Comparison of ENCODE assay signal across 8 cellular contexts in genomic region chr12:93441111-93441616, GRCh38. TPM values are rescaled to one million over a fixed set of nuclear protein-coding genes. Genes with fewer than 3 reads are reported as not detected.
DNase-seq lines count a peak whose midpoint lies in the region; TF ChIP-seq lines count a peak whose summit lies in the region.

No MANE protein-coding gene starts in this region.

- no peaks in the 10 kb centered on the region for H3K36me3 ChIP-seq in OCI-LY3 (replicated peaks; ENCODE audit: low read depth, low read length)
- no peaks in the 10 kb centered on the region for H3K36me3 ChIP-seq in trophoblast cell (ENCODE audit: control insufficient read depth in 1 of 2, insufficient read depth in 2 of 2, low read length in 2 of 2)

- peak overlapping the region; percentile 96 for H3K9ac ChIP-seq in OCI-LY3 (ENCODE audit: low read length)
- H3K9ac ChIP-seq in trophoblast cell (ENCODE audit: low read length), result peak overlapping the region; percentile 85

- no CpG with 5 or more reads among the region's 55 CpGs for WGBS in trophoblast cell (ENCODE audit: extremely low coverage, insufficient coverage, insufficient read length)

- H3K14ac ChIP-seq in trophoblast cell (ENCODE audit: low read length), result peak overlapping the region; percentile 99

- peak overlapping the region; percentile 97 for H3K18ac ChIP-seq in trophoblast cell (ENCODE audit: low read length)

- H3K4me1 ChIP-seq in OCI-LY3 (ENCODE audit: low read length) (peaks cover 58% of the 10 kb centered on the region), trophoblast cell (ENCODE audit: control insufficient read depth in 1 of 2, insufficient read depth in 2 of 2, low read length in 2 of 2) (peaks cover 0 to 7% of the 10 kb centered on the region in 2 experiments)

- peak overlapping the region; percentile 99 for H4K91ac ChIP-seq in trophoblast cell (ENCODE audit: low read depth, low read length)

- H4K12ac ChIP-seq in trophoblast cell (ENCODE audit: low read depth, low read length), result peak overlapping the region; percentile 99

- H3K23ac ChIP-seq in trophoblast cell (ENCODE audit: low read length), result no peak overlapping the region

- no peak overlapping the region for H2BK12ac ChIP-seq in trophoblast cell (ENCODE audit: low read length)

- TF ChIP-seq CTCF in OCI-LY3 (IDR thresholded peaks at IDR 0.05; ENCODE audit: low read depth, low read length), result no peak

- H4K8ac ChIP-seq in trophoblast cell (ENCODE audit: low read depth, low read length), result peak overlapping the region; percentile 99

- peaks cover 48% of the 10 kb centered on the region for H4K20me1 ChIP-seq in OCI-LY3 (ENCODE audit: insufficient read depth, low read length)

- peak overlapping the region; percentile 91 for H2BK120ac ChIP-seq in trophoblast cell (ENCODE audit: insufficient read depth, low read length, poor library complexity)

- DNase-seq in NCI-H345 (lab: John Stamatoyannopoulos, UW) (peak; percentile 26), NCI-H345 treated with DMSO at 0.1 percent for 48 hours (lab: John Stamatoyannopoulos, UW; ENCODE audit: unreplicated experiment) (no peak), glomerular visceral epithelial cell (ENCODE audit: extremely low spot score) (peak; percentile 11), trophoblast cell (peak in 1 of 2 donors; percentile 21), NCI-H2196 treated with DMSO at 0.1 percent for 48 hours (lab: John Stamatoyannopoulos, UW; ENCODE audit: unreplicated experiment) (no peak), amniotic stem cell (lab: John Stamatoyannopoulos, UW) (no peak)
- DNase-seq in activated gamma-delta T cell treated with anti-CD3 and anti-CD28 coated beads, Interleukin-2, amount 50 U/mL, for 16 hours (ENCODE audit: low read depth), result peak; percentile 12

- H2AK5ac ChIP-seq in trophoblast cell (ENCODE audit: low read length), result peak overlapping the region; percentile 93

- H3K27me3 ChIP-seq in OCI-LY3 (ENCODE audit: low read depth, low read length) (no peaks in the 10 kb centered on the region), trophoblast cell (ENCODE audit: insufficient read depth, low read length) (no peaks in the 10 kb centered on the region)

- H2BK5ac ChIP-seq in trophoblast cell (ENCODE audit: low read depth, low read length, poor library complexity), result peak overlapping the region; percentile 96

- no peak overlapping the region for H2AFZ ChIP-seq in OCI-LY3 (ENCODE audit: low read depth, low read length)
- H2AFZ ChIP-seq in trophoblast cell (ENCODE audit: insufficient read depth, low read length, poor library complexity), result peak overlapping the region; percentile 97

- H3K79me1 ChIP-seq in trophoblast cell (ENCODE audit: low read length), result peaks cover 14% of the 10 kb centered on the region

- H3K9me3 ChIP-seq in OCI-LY3 (ENCODE audit: insufficient read depth, low read length) (no peaks in the 10 kb centered on the region), trophoblast cell (ENCODE audit: insufficient read depth, low read depth, low read length) (no peaks in the 10 kb centered on the region)

- peak overlapping the region; percentile 96 for H3K4me3 ChIP-seq in OCI-LY3 (ENCODE audit: low read length)
- H3K4me3 ChIP-seq in trophoblast cell (ENCODE audit: low read depth, low read length), result peak overlapping the region; percentile 86

- peak overlapping the region; percentile 93 for H3K4me2 ChIP-seq in OCI-LY3 (ENCODE audit: low read length)
- peak overlapping the region; percentile 89 for H3K4me2 ChIP-seq in trophoblast cell (ENCODE audit: low read length)

- peaks cover 65% of the 10 kb centered on the region for H3K79me2 ChIP-seq in OCI-LY3 (ENCODE audit: low read length)
- H3K79me2 ChIP-seq in trophoblast cell (ENCODE audit: control insufficient read depth, insufficient read depth, low read length, poor library complexity), result peaks cover 24% of the 10 kb centered on the region

- peak overlapping the region; percentile 69 for H3K27ac ChIP-seq in OCI-LY3 (ENCODE audit: low read length)
- H3K27ac ChIP-seq in trophoblast cell (ENCODE audit: low read depth, low read length), result peak overlapping the region; percentile 91

- H3K4ac ChIP-seq in trophoblast cell (ENCODE audit: low read depth, low read length), result peak overlapping the region; percentile 99

RNA-seq across cellular contexts. Expression of gene UBE2N, which starts 0.6 kb away (rescaled TPM):
- polyA plus RNA-seq in trophoblast cell (2013), result 155 and 169 TPM in 2 replicates

RNA-seq across cellular contexts. Expression of gene MRPL42, which starts 26.1 kb away (rescaled TPM):
- polyA plus RNA-seq in trophoblast cell (2013), result 63.3 and 64.3 TPM in 2 replicates

Comparison
In these comparisons a context has a peak if more than half of its experiments do, and no peak if none do; other contexts are left out.
1. DNase-seq: peak in NCI-H345 (single experiment), activated gamma-delta T cell treated with anti-CD3 and anti-CD28 coated beads, Interleukin-2, amount 50 U/mL, for 16 hours (single experiment) and glomerular visceral epithelial cell (single experiment); none in NCI-H345 treated with DMSO at 0.1 percent for 48 hours (single experiment), NCI-H2196 treated with DMSO at 0.1 percent for 48 hours (single experiment) and amniotic stem cell (single experiment).